ENCODE assay signal across 1 cellular context in genomic region chr12:50615534-50616296, GRCh38.
TF ChIP-seq lines count a peak whose summit lies in the region.

No MANE protein-coding gene starts in this region.

TF ChIP-seq in HCT116, 20 proteins besides CTCF, POLR2A, EP300 and RAD21 (continued from another document):
- TF ChIP-seq ZBTB33 (IDR thresholded peaks at IDR 0.05; ENCODE audit: extremely low read depth, insufficient replicate concordance, low read length), result no peak
- no peak for TF ChIP-seq POLR2AphosphoS5 (IDR thresholded peaks at IDR 0.05; ENCODE audit: low read depth, low read length)
- TF ChIP-seq CEBPB (IDR thresholded peaks at IDR 0.05; ENCODE audit: low read depth), result no peak
- no peak for TF ChIP-seq EZH2phosphoT487 (IDR thresholded peaks at IDR 0.05; ENCODE audit: borderline replicate concordance)
- no peak for TF ChIP-seq ATF3 (IDR thresholded peaks at IDR 0.05)
- no peak for TF ChIP-seq EZH2 (IDR thresholded peaks at IDR 0.05)
- TF ChIP-seq ZFX (IDR thresholded peaks at IDR 0.05), result no peak
- TF ChIP-seq EGR1 (IDR thresholded peaks at IDR 0.05; ENCODE audit: low read depth), result no peak
- TF ChIP-seq ZNF274 (IDR thresholded peaks at IDR 0.05; ENCODE audit: low read depth, low read length), result no peak
- TF ChIP-seq SRF (IDR thresholded peaks at IDR 0.05; ENCODE audit: low read depth), result no peak
- no peak for TF ChIP-seq YY1 (IDR thresholded peaks at IDR 0.05; ENCODE audit: extremely low read depth, insufficient replicate concordance, low read depth, low read length)
- no peak for TF ChIP-seq JUND (IDR thresholded peaks at IDR 0.05)
- no peak for TF ChIP-seq SIN3A (IDR thresholded peaks at IDR 0.05; ENCODE audit: low read depth)
